Comparison of ENCODE assay signal across 1 cellular context in genomic region chr12:26746315-26746714, GRCh38.
A peak's percentile ranks its signal among the peaks of the same experiment; 100 is the strongest.
TF ChIP-seq lines count a peak whose summit lies in the region.

No MANE protein-coding gene starts in this region.

TF ChIP-seq in IMR-90, 13 proteins besides CTCF, POLR2A, EP300 and RAD21 (continued from another document):
- TF ChIP-seq MAZ (IDR thresholded peaks at IDR 0.05; ENCODE audit: borderline replicate concordance, low read depth, low read length) (no peak), BHLHE40 (IDR thresholded peaks at IDR 0.05; ENCODE audit: low read depth, low read length) (peak; percentile 78), SMC3 (IDR thresholded peaks at IDR 0.05; ENCODE audit: low read depth, low read length) (no peak)
TF ChIP-seq in IMR-90: peak in this region for 2.
